In genomic region chr14:50260511-50260910, GRCh38 we compare ENCODE assay signal across 8 cellular contexts. TPM values are rescaled to one million over a fixed set of nuclear protein-coding genes. Genes with fewer than 3 reads are reported as not detected.
DNase-seq lines count a peak whose midpoint lies in the region; ATAC-seq and TF ChIP-seq lines count a peak whose summit lies in the region.

No MANE protein-coding gene starts in this region.

- H4K20me1 ChIP-seq in GM23338 (replicated peaks; ENCODE audit: insufficient read depth): no peaks in the 10 kb centered on the region

- H3K4me3 Mint-ChIP-seq in GM23338: no peak overlapping the region

- no peaks in the 10 kb centered on the region for H3K9me2 ChIP-seq in GM23338 (ENCODE audit: insufficient read depth)

- H3K4me1 Mint-ChIP-seq in GM23338: 0 out of 3 replicates have a peak, but pooled peaks cover 2% of the 10 kb centered on the region

- H3K27me3 ChIP-seq in GM23338 (ENCODE audit: insufficient read depth): no peaks in the 10 kb centered on the region

- H3F3A ChIP-seq in GM23338 (replicated peaks; ENCODE audit: low read depth): no peaks in the 10 kb centered on the region

- DNase-seq in DMS 273 (lab: John Stamatoyannopoulos, UW; ENCODE audit: unreplicated experiment) (peak; percentile 51), DMS 273 treated with DMSO at 0.1 percent for 48 hours (lab: John Stamatoyannopoulos, UW) (no peak), GM23338 (ENCODE audit: low spot score) (peak; percentile 59), SK-N-DZ (ENCODE audit: low spot score) (peak; percentile 4), fibroblast of peridontal ligament (ENCODE audit: extremely low read depth) (peak; percentile 67), pulmonary artery endothelial cell (ENCODE audit: low read depth, low spot score) (peak; percentile 4), HK-2 (ENCODE audit: unreplicated experiment) (no peak)

- H3K9me3 Mint-ChIP-seq in GM23338: no peaks in the 10 kb centered on the region

- H3K27me3 Mint-ChIP-seq in GM23338 (ENCODE audit: insufficient read depth, low read depth, poor library complexity): no peaks in the 10 kb centered on the region

- peak; percentile 60 to 68 for TF ChIP-seq CTCF in GM23338 (conservative IDR thresholded peaks at IDR 0.05; ENCODE audit: low read depth in 2 of 2)

- H2AFZ ChIP-seq in GM23338: no peak overlapping the region

- H3K27ac ChIP-seq in GM23338 (ENCODE audit: low read depth): no peak overlapping the region

- no peaks in the 10 kb centered on the region for H3K79me2 ChIP-seq in GM23338 (replicated peaks; ENCODE audit: insufficient read depth)

- no peak overlapping the region for H3K4me2 ChIP-seq in GM23338

- H3K27ac Mint-ChIP-seq in GM23338: no peak overlapping the region

- no peak overlapping the region for H3K4me3 ChIP-seq in GM23338

- peaks cover 6% of the 10 kb centered on the region; the same call in 2 of the 3 replicates for H3K36me3 Mint-ChIP-seq in GM23338 (ENCODE audit: low read depth)

- H3K36me3 ChIP-seq in GM23338 (ENCODE audit: insufficient read depth): no peaks in the 10 kb centered on the region

- ATAC-seq in GM23338: peak; percentile 69
- no peak for ATAC-seq in HG02678 (IDR thresholded peaks at IDR 0.05; ENCODE audit: unreplicated experiment)

- no peaks in the 10 kb centered on the region for H3K4me1 ChIP-seq in GM23338 (ENCODE audit: insufficient read depth)

TF ChIP-seq in GM23338, 12 proteins besides CTCF, POLR2A, EP300 and RAD21 (continues in another document):
- TF ChIP-seq POLR2AphosphoS5 (IDR thresholded peaks at IDR 0.05; ENCODE audit: low read depth) (no peak), NANOG (IDR thresholded peaks at IDR 0.05; ENCODE audit: borderline replicate concordance) (no peak), ZNF462 (CRISPR knock-in tag; IDR thresholded peaks at IDR 0.05) (no peak), CREB1 (CRISPR knock-in tag; IDR thresholded peaks at IDR 0.05; ENCODE audit: low read depth) (no peak), EZH2 (IDR thresholded peaks at IDR 0.05; ENCODE audit: low read depth, unreplicated experiment) (no peak), EZH2phosphoT487 (IDR thresholded peaks at IDR 0.05; ENCODE audit: unreplicated experiment) (no peak), ETS1 (IDR thresholded peaks at IDR 0.05) (no peak), JUNB (IDR thresholded peaks at IDR 0.05; ENCODE audit: unreplicated experiment) (no peak)

RNA-seq across cellular contexts. Expression of gene SOS2, which starts 29.1 kb away (rescaled TPM):
- total RNA-seq in GM23338 (2014; rRNA removed; shearing (Covaris generic)): 8.7 and 11.4 TPM in 2 replicates
- polyA plus RNA-seq in GM23338 (2016; fragmentation: Nextera tagmentation; extraction: Ambion mirVana): 3.5 and 3.8 TPM in 2 replicates
- 15.2 and 15.6 TPM in 2 replicates for polyA plus RNA-seq in SK-N-DZ (2014; cell fraction: cytosol; rRNA removed)
- polyA plus RNA-seq in SK-N-DZ (2014; cell fraction: nucleus; rRNA removed): 12.1 and 13.4 TPM in 2 replicates
- 17.2 and 19.7 TPM in 2 replicates for total RNA-seq in pulmonary artery endothelial cell

RNA-seq across cellular contexts. Expression of gene L2HGDH, which starts 51.5 kb away (rescaled TPM):
- total RNA-seq in GM23338 (2014; rRNA removed; shearing (Covaris generic)): 22.0 and 28.5 TPM in 2 replicates
- polyA plus RNA-seq in GM23338 (2016; fragmentation: Nextera tagmentation; extraction: Ambion mirVana): 12.3 and 13.5 TPM in 2 replicates
- 9.3 and 12.1 TPM in 2 replicates for polyA plus RNA-seq in SK-N-DZ (2014; cell fraction: cytosol; rRNA removed)
- polyA plus RNA-seq in SK-N-DZ (2014; cell fraction: nucleus; rRNA removed): 2.1 and 8.3 TPM in 2 replicates
- 5.1 and 10.0 TPM in 2 replicates for total RNA-seq in pulmonary artery endothelial cell

RNA-seq across cellular contexts. Expression of gene DMAC2L, which starts 51.6 kb away (rescaled TPM):
- 9.5 and 22.5 TPM in 2 replicates for total RNA-seq in GM23338 (2014; rRNA removed; shearing (Covaris generic))
- polyA plus RNA-seq in GM23338 (2016; fragmentation: Nextera tagmentation; extraction: Ambion mirVana): 30.8 and 33.8 TPM in 2 replicates
- polyA plus RNA-seq in SK-N-DZ (2014; cell fraction: cytosol; rRNA removed): 23.9 and 40.1 TPM in 2 replicates
- polyA plus RNA-seq in SK-N-DZ (2014; cell fraction: nucleus; rRNA removed): 8.9 and 20.6 TPM in 2 replicates
- 4.3 and 5.8 TPM in 2 replicates for total RNA-seq in pulmonary artery endothelial cell

Comparison
In these comparisons a context has a peak if more than half of its experiments do, and no peak if none do; other contexts are left out.
1. DNase-seq: peak in DMS 273 (single experiment), GM23338 (single experiment), SK-N-DZ (single experiment), fibroblast of peridontal ligament (single experiment) and pulmonary artery endothelial cell (single experiment); none in DMS 273 treated with DMSO at 0.1 percent for 48 hours (single experiment) and HK-2 (single experiment).